23 cellular contexts compared by ENCODE assay signal in the genomic region with DNA sequence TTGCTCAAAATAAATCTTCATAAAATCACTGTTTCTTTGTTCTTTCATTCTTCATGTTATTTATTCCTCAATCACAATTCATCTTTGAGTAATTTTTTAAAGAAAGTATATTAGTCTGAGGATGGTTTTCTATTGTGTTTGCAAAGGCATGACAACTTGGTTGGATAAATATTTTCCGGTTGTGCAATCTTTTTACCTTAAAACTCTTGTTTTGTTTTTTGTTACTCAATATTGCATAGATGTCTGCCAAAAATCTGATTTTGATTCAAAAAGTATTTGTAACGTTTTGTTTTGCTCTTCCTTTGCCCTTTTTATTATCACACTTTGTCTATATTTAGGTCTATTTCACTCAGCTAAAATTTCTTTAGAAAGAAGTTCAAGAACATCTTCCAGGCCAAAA.
"Had no signal": no experiment of that assay in that cellular context is flagged by ENCODE, and none has a peak within 500 bp of the region (broad histone marks: within the 10 kb centered on the region; RNA-seq: fewer than 3 reads in every experiment).

No MANE protein-coding gene starts in this region.

- H3K27ac ChIP-seq: adrenal gland, ascending aorta, brain microvascular endothelial cell, coronary artery, epithelial cell of prostate, left ventricle myocardium inferior, prostate gland, skin epidermis, tibial artery had no signal

- H3K27me3 ChIP-seq: adrenal gland, ascending aorta, brain microvascular endothelial cell, tibial artery had no signal

- H3K9me3 ChIP-seq: adrenal gland, ascending aorta, left ventricle myocardium inferior, prostate gland, tibial artery had no signal

- DNase-seq: activated CD4-positive, alpha-beta T cell treated with anti-CD3 and anti-CD28 coated beads for 1 hour; activated CD4-positive, alpha-beta T cell treated with anti-CD3 and anti-CD28 coated beads, Interleukin-2, amount 50 U/mL, for 1 hour; activated T-cell treated with anti-CD3 and anti-CD28 coated beads, Interleukin-2, amount 50 U/mL, for 1 hour; adrenal gland; brain microvascular endothelial cell; endodermal cell; glutamatergic neuron; hippocampal formation; left ventricle myocardium inferior; mammary epithelial cell; naive thymus-derived CD8-positive, alpha-beta T cell; stimulated activated CD4-positive, alpha-beta T cell treated with anti-CD3 and anti-CD28 coated beads, Interleukin-1b, Interleukin-23, amount 100 ng/mL, for 48 hours; stimulated activated naive CD8-positive, alpha-beta T cell treated with anti-CD3 and anti-CD28 coated beads, Interleukin-15, amount 100 ng/mL, for 72 hours; T-helper 1 cell; tibial artery had no signal

- H3K36me3 ChIP-seq: adrenal gland, ascending aorta, brain microvascular endothelial cell, left ventricle myocardium inferior, prostate gland, tibial artery had no signal

- ATAC-seq: activated naive CD4-positive, alpha-beta T cell treated with anti-CD3 and anti-CD28 coated beads, Interleukin-2, amount 50 U/mL, for 72 hours; activated T-helper 17 cell treated with anti-CD3 and anti-CD28 coated beads, Interleukin-2, amount 50 U/mL, for 72 hours; naive thymus-derived CD8-positive, alpha-beta T cell; stimulated activated effector memory CD8-positive, alpha-beta T cell treated with anti-CD3 and anti-CD28 coated beads, Interleukin-12 subunit alpha, Interleukin-12 subunit beta, amount 100 ng/mL, for 72 hours; stimulated activated naive CD8-positive, alpha-beta T cell treated with anti-CD3 and anti-CD28 coated beads, Interleukin-15, amount 100 ng/mL, for 72 hours had no signal

- H3K4me1 ChIP-seq: adrenal gland, ascending aorta, left ventricle myocardium inferior, prostate gland, tibial artery had no signal

- H3K4me3 ChIP-seq: adrenal gland, ascending aorta, coronary artery, left ventricle myocardium inferior, prostate gland, skin epidermis, tibial artery had no signal
